In genomic region chr7:20407585-20408466, GRCh38 we compare ENCODE assay signal across 9 cellular contexts.
DNase-seq lines count a peak whose midpoint lies in the region; ATAC-seq and TF ChIP-seq lines count a peak whose summit lies in the region.
"Had no signal": no experiment of that assay in that cellular context is flagged by ENCODE, and none has a peak within 500 bp of the region (broad histone marks: within the 10 kb centered on the region; RNA-seq: fewer than 3 reads in every experiment).

No MANE protein-coding gene starts in this region.

- H3K36me3 Mint-ChIP-seq in activated CD8-positive, alpha-beta T cell treated with anti-CD3 and anti-CD28 coated beads, Interleukin-2, amount 10 ng/mL, durations not matched to agents 7 days and 5 days (ENCODE audit: low read depth), result no peaks in the 10 kb centered on the region

- H4K20me1 ChIP-seq in PC-9 (ENCODE audit: insufficient read depth), result no peaks in the 10 kb centered on the region

- H2AFZ ChIP-seq in PC-9, result peak overlapping the region; percentile 59
- H2AFZ ChIP-seq: parathyroid adenoma had no signal

- BruUV-seq in PC-9 (replicated peaks; lab: Mats Ljungman, UMichigan), result no TSS peak

- intact Hi-C loops in PC-9 (cut with micrococcal nuclease; ENCODE audit: unreplicated experiment), result loop anchor here (1.0 to 5.0 kb wide), 4 partner anchors 55 to 661 kb away; partner anchors contain the start of gene MACC1
- intact Hi-C loops in testis (cut with DNase I; ENCODE audit: low total_unique reads), result no loop called here
- intact Hi-C loops in gastrocnemius medialis (cut with DNase I; ENCODE audit: low total_unique reads), result no loop called here

- WGBS in testis, 2 donors, result 46 to 59% methylated on average over 5 of the region's 5 CpGs

- peaks cover 25% of the 10 kb centered on the region for H3F3A ChIP-seq in PC-9 (ENCODE audit: insufficient read depth, low read depth)

- no peaks in the 10 kb centered on the region for H3K4me1 Mint-ChIP-seq in activated CD8-positive, alpha-beta T cell treated with anti-CD3 and anti-CD28 coated beads, Interleukin-2, amount 10 ng/mL, durations not matched to agents 7 days and 5 days (ENCODE audit: low read depth)

- H3K27me3 Mint-ChIP-seq in activated CD8-positive, alpha-beta T cell treated with anti-CD3 and anti-CD28 coated beads, Interleukin-2, amount 10 ng/mL, durations not matched to agents 7 days and 5 days (ENCODE audit: low read depth), result no peaks in the 10 kb centered on the region

- DNase-seq in HT-29 (ENCODE audit: low spot score), result peak; percentile 44
- DNase-seq in PC-9, result peak; percentile 59 to 91
- DNase-seq in cardiac muscle cell (ENCODE audit: low read depth in 1 of 2, low spot score in 1 of 2), result peak; percentile 72 to 85
- DNase-seq in testis, result peak; percentile 53
- DNase-seq in effector memory CD4-positive, alpha-beta T cell, result no peak
- DNase-seq in gastrocnemius medialis, result no peak
- no peak for DNase-seq in H7
- DNase-seq in activated CD8-positive, alpha-beta T cell treated with anti-CD3 and anti-CD28 coated beads, Interleukin-2, amount 10 ng/mL, durations not matched to agents 7 days and 5 days, result no peak

- H3K27ac Mint-ChIP-seq in activated CD8-positive, alpha-beta T cell treated with anti-CD3 and anti-CD28 coated beads, Interleukin-2, amount 10 ng/mL, durations not matched to agents 7 days and 5 days, result no peak overlapping the region

- no peaks in the 10 kb centered on the region for H3K79me2 ChIP-seq in PC-9 (ENCODE audit: low read depth)
- H3K79me2 ChIP-seq: parathyroid adenoma had no signal

- H3K27ac ChIP-seq in PC-9 (peak overlapping the region; percentile 72), cardiac muscle cell (peak overlapping the region; percentile 80), testis (no peak overlapping the region), gastrocnemius medialis (no peak overlapping the region)
- no peak overlapping the region for H3K27ac ChIP-seq in effector memory CD4-positive, alpha-beta T cell (ENCODE audit: insufficient read depth, low read length, poor library complexity, severe bottlenecking)
- H3K27ac ChIP-seq: parathyroid adenoma had no signal

- TF ChIP-seq POLR2A in testis (IDR thresholded peaks at IDR 0.05) (no peak), gastrocnemius medialis (IDR thresholded peaks at IDR 0.05) (no peak)

- H3K9me2 ChIP-seq in PC-9 (ENCODE audit: insufficient read depth), result no peaks in the 10 kb centered on the region; the same call in 1 of the 2 replicates

- POLR2A ChIA-PET in PC-9 (lab: Charles Lee; ENCODE audit: unreplicated experiment), result interaction anchor here (0.5 to 1.1 kb wide), 5 partner anchors 77 to 649 kb away, joined by 5 to 10 read pairs (median 6); no protein-coding TSS in a partner anchor
- POLR2A ChIA-PET in activated CD8-positive, alpha-beta T cell treated with anti-CD3 and anti-CD28 coated beads, Interleukin-2, amount 10 ng/mL, durations not matched to agents 7 days and 5 days (lab: Charles Lee), result no interaction called here

- H3K27me3 ChIP-seq in PC-9 (ENCODE audit: insufficient read depth, low read depth), result no peaks in the 10 kb centered on the region
- H3K27me3 ChIP-seq in cardiac muscle cell, result no peaks in the 10 kb centered on the region
- H3K27me3 ChIP-seq in testis, result no peaks in the 10 kb centered on the region
- H3K27me3 ChIP-seq in effector memory CD4-positive, alpha-beta T cell (replicated peaks; ENCODE audit: control insufficient read depth, insufficient read depth, low read length, poor library complexity, severe bottlenecking), result no peaks in the 10 kb centered on the region
- no peaks in the 10 kb centered on the region for H3K27me3 ChIP-seq in gastrocnemius medialis
- no peaks in the 10 kb centered on the region for H3K27me3 ChIP-seq in H7 (ENCODE audit: control insufficient read depth, insufficient read depth, low read length)

- H3K4me3 ChIP-seq in PC-9, result no peak overlapping the region; the same call in 1 of the 2 replicates
- no peak overlapping the region for H3K4me3 ChIP-seq in cardiac muscle cell
- H3K4me3 ChIP-seq in testis, result no peak overlapping the region
- H3K4me3 ChIP-seq in effector memory CD4-positive, alpha-beta T cell (ENCODE audit: insufficient read depth, low read depth, low read length, poor library complexity, severe bottlenecking), result no peak overlapping the region
- H3K4me3 ChIP-seq in gastrocnemius medialis, result no peak overlapping the region
- H3K4me3 ChIP-seq in H7 (ENCODE audit: insufficient read depth, low read depth, low read length), result no peak overlapping the region

- H3K9me3 Mint-ChIP-seq in activated CD8-positive, alpha-beta T cell treated with anti-CD3 and anti-CD28 coated beads, Interleukin-2, amount 10 ng/mL, durations not matched to agents 7 days and 5 days (ENCODE audit: insufficient read depth), result no peaks in the 10 kb centered on the region

- peaks cover 5% of the 10 kb centered on the region; the same call in 1 of the 2 replicates for H3K9me3 ChIP-seq in PC-9 (ENCODE audit: insufficient read depth, low read depth)
- no peaks in the 10 kb centered on the region for H3K9me3 ChIP-seq in cardiac muscle cell (ENCODE audit: low read depth)
- H3K9me3 ChIP-seq in testis, result no peaks in the 10 kb centered on the region
- no peaks in the 10 kb centered on the region for H3K9me3 ChIP-seq in effector memory CD4-positive, alpha-beta T cell (ENCODE audit: control insufficient read depth, low read length)
- no peaks in the 10 kb centered on the region for H3K9me3 ChIP-seq in gastrocnemius medialis

- H3K4me2 ChIP-seq in PC-9, result peak overlapping the region; percentile 56

- CTCF ChIA-PET in PC-9 (lab: Charles Lee), result interaction anchor here (0.5 to 1.3 kb wide), 5 partner anchors 42 to 694 kb away, joined by 3 to 8 read pairs (median 3); no protein-coding TSS in a partner anchor
- CTCF ChIA-PET in activated CD8-positive, alpha-beta T cell treated with anti-CD3 and anti-CD28 coated beads, Interleukin-2, amount 10 ng/mL, durations not matched to agents 7 days and 5 days (lab: Charles Lee), result no interaction called here

- peaks cover 30% of the 10 kb centered on the region for H3K4me1 ChIP-seq in PC-9 (replicated peaks; ENCODE audit: insufficient read depth)
- H3K4me1 ChIP-seq in cardiac muscle cell (ENCODE audit: low read depth), result peaks cover 19% of the 10 kb centered on the region
- H3K4me1 ChIP-seq in testis, result peaks cover 25% of the 10 kb centered on the region
- no peaks in the 10 kb centered on the region for H3K4me1 ChIP-seq in effector memory CD4-positive, alpha-beta T cell (ENCODE audit: control insufficient read depth, insufficient read depth, low read length, poor library complexity, severe bottlenecking)
- H3K4me1 ChIP-seq in gastrocnemius medialis, result peaks cover 0 to 4% of the 10 kb centered on the region in 2 donors
- H3K4me1 ChIP-seq: parathyroid adenoma had no signal

- H3K4me3 Mint-ChIP-seq in activated CD8-positive, alpha-beta T cell treated with anti-CD3 and anti-CD28 coated beads, Interleukin-2, amount 10 ng/mL, durations not matched to agents 7 days and 5 days, result no peak overlapping the region

- no peak for TF ChIP-seq CTCF in PC-9 (conservative IDR thresholded peaks at IDR 0.05)
- no peak for TF ChIP-seq CTCF in cardiac muscle cell (IDR thresholded peaks at IDR 0.05; ENCODE audit: low read depth, low read length)
- TF ChIP-seq CTCF in testis (IDR thresholded peaks at IDR 0.05), result no peak
- no peak for TF ChIP-seq CTCF in gastrocnemius medialis (IDR thresholded peaks at IDR 0.05 in 4 of 5, conservative IDR thresholded peaks at IDR 0.05 in 1 of 5)

- no peak for ATAC-seq in gastrocnemius medialis
- no peak for ATAC-seq in activated CD8-positive, alpha-beta T cell treated with anti-CD3 and anti-CD28 coated beads, Interleukin-2, amount 10 ng/mL, durations not matched to agents 7 days and 5 days

- H3K36me3 ChIP-seq in PC-9 (ENCODE audit: low read depth) (no peaks in the 10 kb centered on the region), cardiac muscle cell (no peaks in the 10 kb centered on the region), testis (ENCODE audit: low read depth, missing control alignments) (no peaks in the 10 kb centered on the region), gastrocnemius medialis (no peaks in the 10 kb centered on the region), H7 (replicated peaks; ENCODE audit: control insufficient read depth, insufficient read depth, low read length) (no peaks in the 10 kb centered on the region)
- H3K36me3 ChIP-seq in effector memory CD4-positive, alpha-beta T cell (ENCODE audit: control insufficient read depth, insufficient read depth, low read length), result no peaks in the 10 kb centered on the region

- in situ Hi-C loops in gastrocnemius medialis (cut with MboI; ENCODE audit: low sequenced_read_pairs in 4 of 4), result no loop called here

Comparison
In these comparisons a context has a peak if more than half of its experiments do, and no peak if none do; other contexts are left out.
1. DNase-seq: peak in HT-29 (single experiment), PC-9 (2 of 2), cardiac muscle cell (2 of 2) and testis (single experiment); none in effector memory CD4-positive, alpha-beta T cell (0 of 3), gastrocnemius medialis (0 of 2), H7 (single experiment) and activated CD8-positive, alpha-beta T cell treated with anti-CD3 and anti-CD28 coated beads, Interleukin-2, amount 10 ng/mL, durations not matched to agents 7 days and 5 days (single experiment).
2. H3K27ac ChIP-seq: peak in PC-9 (single experiment) and cardiac muscle cell (single experiment); none in testis (0 of 2), effector memory CD4-positive, alpha-beta T cell (single experiment) and gastrocnemius medialis (0 of 4).